9 cellular contexts compared by ENCODE assay signal in the genomic region with DNA sequence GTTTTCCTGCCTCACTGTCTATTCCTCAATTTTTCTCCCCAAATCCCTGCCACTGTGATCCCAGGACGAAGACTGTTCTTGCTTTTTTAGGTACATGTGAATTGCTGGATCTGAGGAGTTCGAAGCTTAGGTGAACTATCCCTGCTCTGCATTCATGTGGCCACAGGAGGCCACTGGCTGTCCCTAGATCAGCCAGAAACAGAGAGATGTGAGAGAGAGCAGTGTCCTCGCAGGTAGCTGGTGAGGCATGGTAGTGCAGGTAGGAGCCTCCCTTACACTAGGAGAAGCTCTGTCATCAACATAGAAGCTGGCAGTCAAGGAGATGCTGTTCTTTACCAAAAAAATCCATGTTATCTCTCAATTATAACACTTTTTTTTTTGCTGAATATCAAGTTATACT.
DNase-seq lines count a peak whose midpoint lies in the region; ATAC-seq and TF ChIP-seq lines count a peak whose summit lies in the region.
"Had no signal": no experiment of that assay in that cellular context is flagged by ENCODE, and none has a peak within 500 bp of the region (broad histone marks: within the 10 kb centered on the region; RNA-seq: fewer than 3 reads in every experiment).

No MANE protein-coding gene starts in this region.

- H3K4me3 ChIP-seq in body of pancreas (no peak overlapping the region), smooth muscle cell (no peak overlapping the region)

- WGBS in body of pancreas, 2 donors, result 75 to 90% methylated on average over 3 of the region's 3 CpGs
- 91% methylated on average over 3 of the region's 3 CpGs for WGBS in smooth muscle cell (ENCODE audit: low lambda C conversion rate)

- H3F3A ChIP-seq in smooth muscle cell (ENCODE audit: low read depth), result peaks cover 8% of the 10 kb centered on the region

- no peak overlapping the region for H3K4me2 ChIP-seq in smooth muscle cell

- TF ChIP-seq CTCF in body of pancreas (IDR thresholded peaks at IDR 0.05) (peak in 4 of 7 experiments; percentile 18 to 45 (median 30)), smooth muscle cell (IDR thresholded peaks at IDR 0.05; ENCODE audit: borderline replicate concordance, insufficient read depth, poor library complexity, severe bottlenecking) (no peak), mesothelial cell of epicardium (IDR thresholded peaks at IDR 0.05; ENCODE audit: unreplicated experiment) (no peak)

- H3K27ac ChIP-seq in body of pancreas (no peak overlapping the region), smooth muscle cell (ENCODE audit: low read depth) (no peak overlapping the region)

- no peaks in the 10 kb centered on the region for H3K4me1 Mint-ChIP-seq in activated T-cell treated with anti-CD3 and anti-CD28 coated beads, Interleukin-2, amount 50 U/mL, for 72 hours (ENCODE audit: low read depth)
- no peaks in the 10 kb centered on the region for H3K4me1 Mint-ChIP-seq in stimulated activated memory B cell treated with anti-CD40 and anti-IgM and Interleukin-4, amounts not matched to agents 10 μg/mL and 1 μg/mL and 100 μg/mL, for 72 hours
- H3K4me1 Mint-ChIP-seq in mesothelial cell of epicardium, result peaks cover 3% of the 10 kb centered on the region

- H3K27me3 ChIP-seq in body of pancreas (no peaks in the 10 kb centered on the region), smooth muscle cell (ENCODE audit: low read depth) (no peaks in the 10 kb centered on the region)

- no peaks in the 10 kb centered on the region for H3K27me3 Mint-ChIP-seq in activated T-cell treated with anti-CD3 and anti-CD28 coated beads, Interleukin-2, amount 50 U/mL, for 72 hours (ENCODE audit: low read depth)
- no peaks in the 10 kb centered on the region for H3K27me3 Mint-ChIP-seq in stimulated activated memory B cell treated with anti-CD40 and anti-IgM and Interleukin-4, amounts not matched to agents 10 μg/mL and 1 μg/mL and 100 μg/mL, for 72 hours
- H3K27me3 Mint-ChIP-seq in mesothelial cell of epicardium (ENCODE audit: low read depth), result no peaks in the 10 kb centered on the region

- peak in 1 of 2 donors; percentile 13 for DNase-seq in activated T-cell treated with anti-CD3 and anti-CD28 coated beads, Interleukin-2, amount 50 U/mL, for 72 hours
- DNase-seq in activated T-cell treated with anti-CD3 and anti-CD28 coated beads for 4 hours (no peak), NCI-H146 treated with DMSO at 0.1 percent for 48 hours (lab: John Stamatoyannopoulos, UW; ENCODE audit: unreplicated experiment) (peak; percentile 8), body of pancreas (peak in 2 of 4 donors; percentile 11 to 18), smooth muscle cell (lab: John Stamatoyannopoulos, UW; ENCODE audit: unreplicated experiment) (no peak), mesothelial cell of epicardium (ENCODE audit: low spot score in 2 of 2, unreplicated experiment in 2 of 2) (no peak)
- DNase-seq: EL had no signal

- peaks cover 5 to 14% of the 10 kb centered on the region in 2 donors for H3K36me3 Mint-ChIP-seq in activated T-cell treated with anti-CD3 and anti-CD28 coated beads, Interleukin-2, amount 50 U/mL, for 72 hours (ENCODE audit: insufficient read depth in 2 of 2)
- H3K36me3 Mint-ChIP-seq in stimulated activated memory B cell treated with anti-CD40 and anti-IgM and Interleukin-4, amounts not matched to agents 10 μg/mL and 1 μg/mL and 100 μg/mL, for 72 hours, result peaks cover 32% of the 10 kb centered on the region
- H3K36me3 Mint-ChIP-seq in mesothelial cell of epicardium, result peaks cover 25% of the 10 kb centered on the region

- no peaks in the 10 kb centered on the region for H4K20me1 ChIP-seq in smooth muscle cell (ENCODE audit: low read depth)

- peak; percentile 62 to 72 for ATAC-seq in activated T-cell treated with anti-CD3 and anti-CD28 coated beads, Interleukin-2, amount 50 U/mL, for 72 hours (replicated peaks in 1 of 2)
- ATAC-seq in body of pancreas (no peak), HG02973 (IDR thresholded peaks at IDR 0.05; ENCODE audit: unreplicated experiment) (no peak)
- ATAC-seq in stimulated activated memory B cell treated with anti-CD40 and anti-IgM and Interleukin-4, amounts not matched to agents 10 μg/mL and 1 μg/mL and 100 μg/mL, for 72 hours, result peak; percentile 55

- no peak overlapping the region for H3K4me3 Mint-ChIP-seq in activated T-cell treated with anti-CD3 and anti-CD28 coated beads, Interleukin-2, amount 50 U/mL, for 72 hours
- no peak overlapping the region for H3K4me3 Mint-ChIP-seq in stimulated activated memory B cell treated with anti-CD40 and anti-IgM and Interleukin-4, amounts not matched to agents 10 μg/mL and 1 μg/mL and 100 μg/mL, for 72 hours
- no peak overlapping the region for H3K4me3 Mint-ChIP-seq in mesothelial cell of epicardium

- H2AFZ ChIP-seq in smooth muscle cell (ENCODE audit: low read depth), result no peak overlapping the region

- H3K4me1 ChIP-seq in body of pancreas (no peaks in the 10 kb centered on the region), smooth muscle cell (ENCODE audit: low read depth) (peaks cover 4% of the 10 kb centered on the region)

- intact Hi-C loops in body of pancreas (cut with DNase I), result loop anchor here (5.0 kb wide), 1 partner anchor 134 kb away; no protein-coding TSS in a partner anchor

- no peaks in the 10 kb centered on the region for H3K79me2 ChIP-seq in smooth muscle cell (ENCODE audit: low read depth)

- H3K9me3 ChIP-seq in body of pancreas, result no peaks in the 10 kb centered on the region
- H3K9me3 ChIP-seq in smooth muscle cell (replicated peaks; ENCODE audit: low read depth), result no peaks in the 10 kb centered on the region

- no peak for TF ChIP-seq POLR2A in body of pancreas (IDR thresholded peaks at IDR 0.05)

- peak overlapping the region; percentile 25 for H3K27ac Mint-ChIP-seq in activated T-cell treated with anti-CD3 and anti-CD28 coated beads, Interleukin-2, amount 50 U/mL, for 72 hours
- H3K27ac Mint-ChIP-seq in stimulated activated memory B cell treated with anti-CD40 and anti-IgM and Interleukin-4, amounts not matched to agents 10 μg/mL and 1 μg/mL and 100 μg/mL, for 72 hours, result no peak overlapping the region
- H3K27ac Mint-ChIP-seq in mesothelial cell of epicardium, result no peak overlapping the region

- H3K9ac ChIP-seq in smooth muscle cell (ENCODE audit: low read depth), result no peak overlapping the region

- H3K9me3 Mint-ChIP-seq in activated T-cell treated with anti-CD3 and anti-CD28 coated beads, Interleukin-2, amount 50 U/mL, for 72 hours, result no peaks in the 10 kb centered on the region
- no peaks in the 10 kb centered on the region for H3K9me3 Mint-ChIP-seq in stimulated activated memory B cell treated with anti-CD40 and anti-IgM and Interleukin-4, amounts not matched to agents 10 μg/mL and 1 μg/mL and 100 μg/mL, for 72 hours
- no peaks in the 10 kb centered on the region for H3K9me3 Mint-ChIP-seq in mesothelial cell of epicardium

- H3K36me3 ChIP-seq in body of pancreas (replicated peaks in 1 of 2; ENCODE audit: insufficient read depth in 1 of 2, low read depth in 2 of 2) (peaks cover 0 to 32% of the 10 kb centered on the region in 2 donors), smooth muscle cell (ENCODE audit: low read depth) (peaks cover 23% of the 10 kb centered on the region)

Comparison
In these comparisons a context has a peak if more than half of its experiments do, and no peak if none do; other contexts are left out.
1. ATAC-seq: peak in activated T-cell treated with anti-CD3 and anti-CD28 coated beads, Interleukin-2, amount 50 U/mL, for 72 hours (2 of 2) and stimulated activated memory B cell treated with anti-CD40 and anti-IgM and Interleukin-4, amounts not matched to agents 10 μg/mL and 1 μg/mL and 100 μg/mL, for 72 hours (single experiment); none in body of pancreas (single experiment) and HG02973 (single experiment).
2. CTCF ChIP-seq: peak in body of pancreas (4 of 7); none in smooth muscle cell (single experiment) and mesothelial cell of epicardium (single experiment).